Comparison of ENCODE assay signal across 25 cellular contexts in genomic region chr21:15495965-15496364, GRCh38.
A peak's percentile ranks its signal among the peaks of the same experiment; 100 is the strongest.
DNase-seq lines count a peak whose midpoint lies in the region; ATAC-seq, FAIRE-seq and TF ChIP-seq lines count a peak whose summit lies in the region.
"Had no signal": no experiment of that assay in that cellular context is flagged by ENCODE, and none has a peak within 500 bp of the region (broad histone marks: within the 10 kb centered on the region; RNA-seq: fewer than 3 reads in every experiment).

No MANE protein-coding gene starts in this region.

- H3K4me2 ChIP-seq in K562 (ENCODE audit: insufficient read depth, low read length), result no peak overlapping the region

- TF ChIP-seq CTCF in K562 (IDR thresholded peaks at IDR 0.05 in 2 of 3, conservative IDR thresholded peaks at IDR 0.05 in 1 of 3; ENCODE audit: insufficient read depth in 2 of 3, low read depth in 1 of 3, low read length in 3 of 3) (no peak), colonic mucosa (IDR thresholded peaks at IDR 0.05) (no peak)

- TF ChIP-seq EP300 in K562 (IDR thresholded peaks at IDR 0.05; ENCODE audit: low read length), result no peak

- H3K27ac ChIP-seq in K562 (ENCODE audit: extremely low read depth, low read depth, low read length) (no peak overlapping the region), colonic mucosa (no peak overlapping the region)
- H3K27ac ChIP-seq: 22Rv1, heart left ventricle, transverse colon had no signal

- TF ChIP-seq POLR2A in K562 (conservative IDR thresholded peaks at IDR 0.05), result no peak

- peak; percentile 19 for DNase-seq in DMS53 (lab: John Stamatoyannopoulos, UW)
- DNase-seq in DMS53 treated with DMSO at 0.1 percent for 48 hours (lab: John Stamatoyannopoulos, UW; ENCODE audit: unreplicated experiment), result no peak
- no peak for DNase-seq in K562 (ENCODE audit: extremely low read depth in 1 of 4, low spot score in 3 of 4)
- peak; percentile 1 for DNase-seq in fibroblast of peridontal ligament (ENCODE audit: extremely low read depth)
- peak; percentile 41 for DNase-seq in stromal cell of bone marrow (ENCODE audit: low read depth)
- no peak for DNase-seq in activated T-cell treated with anti-CD3 and anti-CD28 coated beads, Interleukin-2, amount 50 U/mL, for 4 hours
- DNase-seq in colonic mucosa, result no peak
- DNase-seq in T-helper 2 cell, result no peak
- DNase-seq: activated CD4-positive, alpha-beta memory T cell treated with anti-CD3 and anti-CD28 coated beads, Interleukin-2, amount 10 ng/mL, durations not matched to agents 7 days and 5 days; activated naive CD8-positive, alpha-beta T cell treated with anti-CD3 and anti-CD28 coated beads, Interleukin-2, amount 10 ng/mL, durations not matched to agents 7 days and 5 days; activated T-cell treated with anti-CD3 and anti-CD28 coated beads, Interleukin-2, amount 50 U/mL, for 72 hours; C1 segment of cervical spinal cord; central memory CD4-positive, alpha-beta T cell; heart left ventricle; NCI-H2029; NCI-H446 treated with DMSO at 0.1 percent for 48 hours; SHP77; stimulated activated CD4-positive, alpha-beta T cell treated with anti-CD3 and anti-CD28 coated beads, Interleukin-12 subunit alpha, Interleukin-12 subunit beta, amount 100 ng/mL, for 4 hours; T-helper 1 cell; transverse colon had no signal

- in situ Hi-C loops in K562 (cut with MboI), result loop anchor here (25.0 kb wide), 1 partner anchor 1084 kb away; no protein-coding TSS in a partner anchor

- H3K4me1 Mint-ChIP-seq in activated T-cell treated with anti-CD3 and anti-CD28 coated beads, Interleukin-2, amount 50 U/mL, for 4 hours (ENCODE audit: low read depth), result no peaks in the 10 kb centered on the region
- H3K4me1 Mint-ChIP-seq: activated CD4-positive, alpha-beta memory T cell treated with anti-CD3 and anti-CD28 coated beads, Interleukin-2, amount 10 ng/mL, durations not matched to agents 7 days and 5 days; stimulated activated effector memory CD8-positive, alpha-beta T cell treated with anti-CD3 and anti-CD28 coated beads, Interleukin-12 subunit alpha, Interleukin-12 subunit beta, amount 100 ng/mL, for 72 hours had no signal

- H3K9ac ChIP-seq in K562 (ENCODE audit: insufficient read depth in 1 of 2, low read depth in 2 of 2, low read length in 2 of 2) (no peak overlapping the region), colonic mucosa (ENCODE audit: low read depth in 2 of 2, low read length in 2 of 2) (no peak overlapping the region)

- no peak overlapping the region for H2AFZ ChIP-seq in K562 (ENCODE audit: low read depth, low read length)

- CTCF ChIA-PET in K562 (lab: Yijun Ruan, JAX; ENCODE audit: low intra/inter-chr PET ratio), result no interaction called here

- ATAC-seq in K562, result no peak
- ATAC-seq in activated T-cell treated with anti-CD3 and anti-CD28 coated beads, Interleukin-2, amount 50 U/mL, for 4 hours, result no peak
- ATAC-seq: activated T-cell treated with anti-CD3 and anti-CD28 coated beads, Interleukin-2, amount 50 U/mL, for 72 hours; heart left ventricle; natural killer cell treated with Interleukin-12 subunit alpha and Interleukin-12 subunit beta and Interleukin-15 and Interleukin-18, amount 100 ng/mL, for 72 hours; stimulated activated effector memory CD8-positive, alpha-beta T cell treated with anti-CD3 and anti-CD28 coated beads, Interleukin-12 subunit alpha, Interleukin-12 subunit beta, amount 100 ng/mL, for 72 hours had no signal

- no peaks in the 10 kb centered on the region for H3K9me3 Mint-ChIP-seq in activated T-cell treated with anti-CD3 and anti-CD28 coated beads, Interleukin-2, amount 50 U/mL, for 4 hours
- H3K9me3 Mint-ChIP-seq: activated CD4-positive, alpha-beta memory T cell treated with anti-CD3 and anti-CD28 coated beads, Interleukin-2, amount 10 ng/mL, durations not matched to agents 7 days and 5 days; activated naive CD8-positive, alpha-beta T cell treated with anti-CD3 and anti-CD28 coated beads, Interleukin-2, amount 10 ng/mL, durations not matched to agents 7 days and 5 days; natural killer cell treated with Interleukin-12 subunit alpha and Interleukin-12 subunit beta and Interleukin-15 and Interleukin-18, amount 100 ng/mL, for 72 hours; stimulated activated effector memory CD8-positive, alpha-beta T cell treated with anti-CD3 and anti-CD28 coated beads, Interleukin-12 subunit alpha, Interleukin-12 subunit beta, amount 100 ng/mL, for 72 hours had no signal

- no peaks in the 10 kb centered on the region for H4K20me1 ChIP-seq in K562 (replicated peaks; ENCODE audit: control insufficient read depth, insufficient read depth, low read length)

- H3K79me2 ChIP-seq in K562 (ENCODE audit: control insufficient read depth, insufficient read depth, low read length), result no peaks in the 10 kb centered on the region

- POLR2A ChIA-PET in K562 (lab: Yijun Ruan, JAX), result no interaction called here

- H3K4me3 Mint-ChIP-seq in activated T-cell treated with anti-CD3 and anti-CD28 coated beads, Interleukin-2, amount 50 U/mL, for 4 hours, result no peak overlapping the region
- H3K4me3 Mint-ChIP-seq: activated CD4-positive, alpha-beta memory T cell treated with anti-CD3 and anti-CD28 coated beads, Interleukin-2, amount 10 ng/mL, durations not matched to agents 7 days and 5 days; activated naive CD8-positive, alpha-beta T cell treated with anti-CD3 and anti-CD28 coated beads, Interleukin-2, amount 10 ng/mL, durations not matched to agents 7 days and 5 days; activated T-cell treated with anti-CD3 and anti-CD28 coated beads, Interleukin-2, amount 50 U/mL, for 72 hours; natural killer cell treated with Interleukin-12 subunit alpha and Interleukin-12 subunit beta and Interleukin-15 and Interleukin-18, amount 100 ng/mL, for 72 hours; stimulated activated effector memory CD8-positive, alpha-beta T cell treated with anti-CD3 and anti-CD28 coated beads, Interleukin-12 subunit alpha, Interleukin-12 subunit beta, amount 100 ng/mL, for 72 hours had no signal

- WGBS in K562 (ENCODE audit: insufficient coverage, low coverage, missing lambda C conversion rate), result 0% methylated on average over 3 of the region's 3 CpGs

- H3K36me3 Mint-ChIP-seq in activated T-cell treated with anti-CD3 and anti-CD28 coated beads, Interleukin-2, amount 50 U/mL, for 4 hours (ENCODE audit: insufficient read depth), result no peaks in the 10 kb centered on the region
- H3K36me3 Mint-ChIP-seq: activated naive CD8-positive, alpha-beta T cell treated with anti-CD3 and anti-CD28 coated beads, Interleukin-2, amount 10 ng/mL, durations not matched to agents 7 days and 5 days; natural killer cell treated with Interleukin-12 subunit alpha and Interleukin-12 subunit beta and Interleukin-15 and Interleukin-18, amount 100 ng/mL, for 72 hours; stimulated activated effector memory CD8-positive, alpha-beta T cell treated with anti-CD3 and anti-CD28 coated beads, Interleukin-12 subunit alpha, Interleukin-12 subunit beta, amount 100 ng/mL, for 72 hours had no signal

- H3K9me1 ChIP-seq in K562 (ENCODE audit: control insufficient read depth, insufficient read depth, low read length), result no peaks in the 10 kb centered on the region

- H3K36me3 ChIP-seq in K562 (ENCODE audit: control insufficient read depth, insufficient read depth, low read length) (no peaks in the 10 kb centered on the region), colonic mucosa (no peaks in the 10 kb centered on the region)
- H3K36me3 ChIP-seq: heart left ventricle, transverse colon had no signal

- H3K4me1 ChIP-seq in K562 (replicated peaks in 1 of 2; ENCODE audit: control insufficient read depth in 2 of 2, insufficient read depth in 2 of 2, low read length in 2 of 2) (no peaks in the 10 kb centered on the region), colonic mucosa (no peaks in the 10 kb centered on the region)
- H3K4me1 ChIP-seq: heart left ventricle, transverse colon had no signal

- BruUV-seq in K562 (replicated peaks; lab: Mats Ljungman, UMichigan), result no TSS peak

- FAIRE-seq in K562 (lab: Jason Lieb, UNC), result no peak
- FAIRE-seq: GM19239 had no signal

- H3K4me3 ChIP-seq in K562 (no peak overlapping the region), colonic mucosa (no peak overlapping the region)
- H3K4me3 ChIP-seq: heart left ventricle, transverse colon had no signal

- TF ChIP-seq RAD21 in K562 (CRISPR knock-in tag; conservative IDR thresholded peaks at IDR 0.05 in 1 of 2, IDR thresholded peaks at IDR 0.05 in 1 of 2), result no peak

- peaks cover 0 to 5% of the 10 kb centered on the region in 2 experiments; a peak in 1 of 5 replicates for H3K27me3 ChIP-seq in K562 (ENCODE audit: control insufficient read depth in 2 of 2, insufficient read depth in 2 of 2, low read length in 2 of 2)
- no peaks in the 10 kb centered on the region for H3K27me3 ChIP-seq in colonic mucosa
- H3K27me3 ChIP-seq: heart left ventricle, transverse colon had no signal

- H3K27me3 Mint-ChIP-seq in activated T-cell treated with anti-CD3 and anti-CD28 coated beads, Interleukin-2, amount 50 U/mL, for 4 hours (ENCODE audit: low read depth), result no peaks in the 10 kb centered on the region
- H3K27me3 Mint-ChIP-seq: activated CD4-positive, alpha-beta memory T cell treated with anti-CD3 and anti-CD28 coated beads, Interleukin-2, amount 10 ng/mL, durations not matched to agents 7 days and 5 days; activated naive CD8-positive, alpha-beta T cell treated with anti-CD3 and anti-CD28 coated beads, Interleukin-2, amount 10 ng/mL, durations not matched to agents 7 days and 5 days; progenitor cell of endocrine pancreas had no signal

- H3K9me3 ChIP-seq in K562 (replicated peaks; ENCODE audit: control insufficient read depth, insufficient read depth, low read depth, low read length) (no peaks in the 10 kb centered on the region), colonic mucosa (no peaks in the 10 kb centered on the region)
- H3K9me3 ChIP-seq: transverse colon had no signal

- intact Hi-C loops in K562 (cut with micrococcal nuclease) (loop anchor here (10.0 kb wide), 1 partner anchor 89 kb away; no protein-coding TSS in a partner anchor), colonic mucosa (cut with DNase I) (no loop called here)

TF ChIP-seq in K562, 482 proteins besides CTCF, POLR2A, EP300 and RAD21:
- 0 out of 2 replicates have a peak, but pooled peaks have one; percentile 13 for TF ChIP-seq ATF3 (IDR thresholded peaks at IDR 0.05)
- TF ChIP-seq ATF3 (CRISPR knock-in tag; conservative IDR thresholded peaks at IDR 0.05), result no peak
- TF ChIP-seq LARP7 (IDR thresholded peaks at IDR 0.05), result no peak

Comparison
In these comparisons a context has a peak if more than half of its experiments do, and no peak if none do; other contexts are left out.
1. DNase-seq: peak in DMS53 (single experiment), fibroblast of peridontal ligament (single experiment) and stromal cell of bone marrow (single experiment); none in DMS53 treated with DMSO at 0.1 percent for 48 hours (single experiment), K562 (0 of 4), activated T-cell treated with anti-CD3 and anti-CD28 coated beads, Interleukin-2, amount 50 U/mL, for 4 hours (single experiment), colonic mucosa (single experiment) and T-helper 2 cell (0 of 5).